Comparison of ENCODE assay signal across 1 cellular context in genomic region chr10:131654471-131655087, GRCh38.
TF ChIP-seq lines count a peak whose summit lies in the region.

No MANE protein-coding gene starts in this region.

TF ChIP-seq in WTC11, 78 proteins besides CTCF, POLR2A, EP300 and RAD21 (continued from another document):
- TF ChIP-seq, protein P1, sequence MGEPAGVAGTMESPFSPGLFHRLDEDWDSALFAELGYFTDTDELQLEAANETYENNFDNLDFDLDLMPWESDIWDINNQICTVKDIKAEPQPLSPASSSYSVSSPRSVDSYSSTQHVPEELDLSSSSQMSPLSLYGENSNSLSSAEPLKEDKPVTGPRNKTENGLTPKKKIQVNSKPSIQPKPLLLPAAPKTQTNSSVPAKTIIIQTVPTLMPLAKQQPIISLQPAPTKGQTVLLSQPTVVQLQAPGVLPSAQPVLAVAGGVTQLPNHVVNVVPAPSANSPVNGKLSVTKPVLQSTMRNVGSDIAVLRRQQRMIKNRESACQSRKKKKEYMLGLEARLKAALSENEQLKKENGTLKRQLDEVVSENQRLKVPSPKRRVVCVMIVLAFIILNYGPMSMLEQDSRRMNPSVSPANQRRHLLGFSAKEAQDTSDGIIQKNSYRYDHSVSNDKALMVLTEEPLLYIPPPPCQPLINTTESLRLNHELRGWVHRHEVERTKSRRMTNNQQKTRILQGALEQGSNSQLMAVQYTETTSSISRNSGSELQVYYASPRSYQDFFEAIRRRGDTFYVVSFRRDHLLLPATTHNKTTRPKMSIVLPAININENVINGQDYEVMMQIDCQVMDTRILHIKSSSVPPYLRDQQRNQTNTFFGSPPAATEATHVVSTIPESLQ (CRISPR knock-in tag; IDR thresholded peaks at IDR 0.05) = no peak
- no peak for TF ChIP-seq RELA (CRISPR knock-in tag; IDR thresholded peaks at IDR 0.05; ENCODE audit: borderline replicate concordance)
